In genomic region chr19:3398114-3398899, GRCh38 we compare ENCODE assay signal across 1 cellular context.
A peak's percentile ranks its signal among the peaks of the same experiment; 100 is the strongest.
TF ChIP-seq lines count a peak whose summit lies in the region.

No MANE protein-coding gene starts in this region.

TF ChIP-seq in HepG2, 621 proteins besides CTCF, POLR2A, EP300 and RAD21 (continued from another document and continues in another):
- TF ChIP-seq CSRNP1 (CRISPR knock-in tag; IDR thresholded peaks at IDR 0.05), result peak; percentile 52; the same call in 1 of the 2 replicates
- TF ChIP-seq ZNF205 (CRISPR knock-in tag; IDR thresholded peaks at IDR 0.05), result peak; percentile 84
- no peak for TF ChIP-seq ZNF766 (CRISPR knock-in tag; IDR thresholded peaks at IDR 0.05; ENCODE audit: borderline replicate concordance)
- TF ChIP-seq GATAD1 (CRISPR knock-in tag; IDR thresholded peaks at IDR 0.05), result peak; percentile 72
- TF ChIP-seq TBX2 (CRISPR knock-in tag; IDR thresholded peaks at IDR 0.05; ENCODE audit: borderline replicate concordance), result peak; percentile 59; the same call in 1 of the 2 replicates
- 0 out of 2 replicates have a peak, but pooled peaks have one; percentile 21 for TF ChIP-seq ZNF160 (CRISPR knock-in tag; IDR thresholded peaks at IDR 0.05)
- no peak for TF ChIP-seq ZNF44 (CRISPR knock-in tag; IDR thresholded peaks at IDR 0.05)
- no peak for TF ChIP-seq ZC3H4 (CRISPR knock-in tag; IDR thresholded peaks at IDR 0.05; ENCODE audit: borderline replicate concordance)
- TF ChIP-seq MBNL3 (CRISPR knock-in tag; conservative IDR thresholded peaks at IDR 0.05), result no peak
- TF ChIP-seq NFAT5 (CRISPR knock-in tag; IDR thresholded peaks at IDR 0.05), result no peak; the same call in 1 of the 2 replicates
- 0 out of 2 replicates have a peak, but pooled peaks have one; percentile 63 for TF ChIP-seq RFXANK (CRISPR knock-in tag; IDR thresholded peaks at IDR 0.05)
- peak; percentile 84; the same call in 1 of the 2 replicates for TF ChIP-seq ZNF253 (CRISPR knock-in tag; IDR thresholded peaks at IDR 0.05; ENCODE audit: borderline replicate concordance)
- no peak for TF ChIP-seq JUNB (CRISPR knock-in tag; IDR thresholded peaks at IDR 0.05; ENCODE audit: borderline replicate concordance)
- TF ChIP-seq TCF7L2 (IDR thresholded peaks at IDR 0.05; ENCODE audit: low read depth, low read length), result no peak
- peak; percentile 87; the same call in 1 of the 2 replicates for TF ChIP-seq MIER3 (CRISPR knock-in tag; IDR thresholded peaks at IDR 0.05; ENCODE audit: borderline replicate concordance)
- TF ChIP-seq STAT5B (CRISPR knock-in tag; IDR thresholded peaks at IDR 0.05), result no peak
- no peak for TF ChIP-seq TOE1 (CRISPR knock-in tag; IDR thresholded peaks at IDR 0.05)
- TF ChIP-seq ZNF570 (CRISPR knock-in tag; IDR thresholded peaks at IDR 0.05; ENCODE audit: borderline replicate concordance), result no peak
- TF ChIP-seq ZNF597 (CRISPR knock-in tag; IDR thresholded peaks at IDR 0.05), result no peak
- TF ChIP-seq RELA (CRISPR knock-in tag; IDR thresholded peaks at IDR 0.05), result no peak
- TF ChIP-seq ZNF788 (CRISPR knock-in tag; IDR thresholded peaks at IDR 0.05; ENCODE audit: borderline replicate concordance), result peak; percentile 88
- TF ChIP-seq ATF3 (CRISPR knock-in tag; IDR thresholded peaks at IDR 0.05), result peak; percentile 79; the same call in 1 of the 2 replicates
- TF ChIP-seq SP140L (CRISPR knock-in tag; IDR thresholded peaks at IDR 0.05; ENCODE audit: borderline replicate concordance), result 0 out of 2 replicates have a peak, but pooled peaks have one; percentile 33
- peak; percentile 91 for TF ChIP-seq ZNF609 (CRISPR knock-in tag; IDR thresholded peaks at IDR 0.05; ENCODE audit: borderline replicate concordance)
- TF ChIP-seq ZNF138 (CRISPR knock-in tag; IDR thresholded peaks at IDR 0.05; ENCODE audit: low read depth), result no peak
- TF ChIP-seq SP1 (IDR thresholded peaks at IDR 0.05), result no peak
- TF ChIP-seq SP1 (CRISPR knock-in tag; IDR thresholded peaks at IDR 0.05), result peak; percentile 52; the same call in 1 of the 2 replicates
- no peak for TF ChIP-seq RFXAP (CRISPR knock-in tag; IDR thresholded peaks at IDR 0.05; ENCODE audit: borderline replicate concordance)
- no peak for TF ChIP-seq EHMT2 (IDR thresholded peaks at IDR 0.05; ENCODE audit: borderline replicate concordance, low read depth, low read length)
- no peak for TF ChIP-seq NAIF1 (CRISPR knock-in tag; IDR thresholded peaks at IDR 0.05; ENCODE audit: borderline replicate concordance)
- peak; percentile 67; the same call in 1 of the 2 replicates for TF ChIP-seq PRDM10 (CRISPR knock-in tag; IDR thresholded peaks at IDR 0.05; ENCODE audit: low read depth)
- TF ChIP-seq ZFP36 (IDR thresholded peaks at IDR 0.05; ENCODE audit: borderline replicate concordance, low read depth, low read length, partially characterized antibody), result no peak
- TF ChIP-seq NFKB2 (CRISPR knock-in tag; IDR thresholded peaks at IDR 0.05; ENCODE audit: borderline replicate concordance), result peak; percentile 78; the same call in 1 of the 2 replicates
- no peak for TF ChIP-seq HBP1 (CRISPR knock-in tag; IDR thresholded peaks at IDR 0.05; ENCODE audit: low read depth)
- no peak for TF ChIP-seq GPBP1L1 (CRISPR knock-in tag; IDR thresholded peaks at IDR 0.05)
- TF ChIP-seq ZNF615 (CRISPR knock-in tag; IDR thresholded peaks at IDR 0.05; ENCODE audit: borderline replicate concordance), result 0 out of 2 replicates have a peak, but pooled peaks have one; percentile 65
- TF ChIP-seq PRPF4 (IDR thresholded peaks at IDR 0.05; ENCODE audit: low read depth, low read length, poor library complexity, severe bottlenecking), result no peak
- TF ChIP-seq ZNF564 (CRISPR knock-in tag; IDR thresholded peaks at IDR 0.05), result no peak
- TF ChIP-seq ZNF761 (CRISPR knock-in tag; conservative IDR thresholded peaks at IDR 0.05), result 0 out of 2 replicates have a peak, but pooled peaks have one; percentile 65
- TF ChIP-seq TMF1 (CRISPR knock-in tag; IDR thresholded peaks at IDR 0.05; ENCODE audit: low read depth), result peak; percentile 61; the same call in 1 of the 2 replicates
